In genomic region chr7:16646427-16647081, GRCh38 we compare ENCODE assay signal across 1 cellular context.
A peak's percentile ranks its signal among the peaks of the same experiment; 100 is the strongest.
TF ChIP-seq lines count a peak whose summit lies in the region.

No MANE protein-coding gene starts in this region.

TF ChIP-seq in HepG2, 621 proteins besides CTCF, POLR2A, EP300 and RAD21 (continues in another document):
- TF ChIP-seq KMT2B (CRISPR knock-in tag; IDR thresholded peaks at IDR 0.05), result 0 out of 2 replicates have a peak, but pooled peaks have one; percentile 38
- no peak for TF ChIP-seq MXI1 (IDR thresholded peaks at IDR 0.05; ENCODE audit: borderline replicate concordance, low read depth, low read length)
- no peak for TF ChIP-seq ETS1 (CRISPR knock-in tag; IDR thresholded peaks at IDR 0.05)
- TF ChIP-seq TBX2 (CRISPR knock-in tag; IDR thresholded peaks at IDR 0.05; ENCODE audit: borderline replicate concordance), result 0 out of 2 replicates have a peak, but pooled peaks have one; percentile 9
- no peak for TF ChIP-seq E2F5 (CRISPR knock-in tag; conservative IDR thresholded peaks at IDR 0.05)
- TF ChIP-seq RBM39 (IDR thresholded peaks at IDR 0.05; ENCODE audit: low read depth, low read length, poor library complexity, severe bottlenecking), result no peak
- no peak for TF ChIP-seq ZXDC (CRISPR knock-in tag; IDR thresholded peaks at IDR 0.05)
- no peak for TF ChIP-seq ZNF432 (CRISPR knock-in tag; IDR thresholded peaks at IDR 0.05; ENCODE audit: borderline replicate concordance)
- no peak for TF ChIP-seq REST (IDR thresholded peaks at IDR 0.05; ENCODE audit: borderline replicate concordance in 1 of 2, low read depth in 1 of 2, low read length in 2 of 2)
- 0 out of 2 replicates have a peak, but pooled peaks have one; percentile 4 for TF ChIP-seq EED (CRISPR knock-in tag; IDR thresholded peaks at IDR 0.05)
- TF ChIP-seq RNF2 (conservative IDR thresholded peaks at IDR 0.05; ENCODE audit: low read depth), result no peak
- TF ChIP-seq DZIP1 (CRISPR knock-in tag; IDR thresholded peaks at IDR 0.05), result no peak
- TF ChIP-seq ZSCAN21 (CRISPR knock-in tag; IDR thresholded peaks at IDR 0.05; ENCODE audit: borderline replicate concordance), result peak; percentile 8; the same call in 1 of the 2 replicates
- no peak for TF ChIP-seq MAFK (conservative IDR thresholded peaks at IDR 0.05 in 1 of 2, IDR thresholded peaks at IDR 0.05 in 1 of 2; ENCODE audit: low read length in 2 of 2)
- no peak for TF ChIP-seq HOMEZ (CRISPR knock-in tag; IDR thresholded peaks at IDR 0.05; ENCODE audit: low read depth)
- TF ChIP-seq ZNF18 (CRISPR knock-in tag; IDR thresholded peaks at IDR 0.05; ENCODE audit: insufficient replicate concordance), result no peak
- TF ChIP-seq HIVEP1 (CRISPR knock-in tag; IDR thresholded peaks at IDR 0.05), result 0 out of 2 replicates have a peak, but pooled peaks have one; percentile 1
- TF ChIP-seq ZNF546 (CRISPR knock-in tag; conservative IDR thresholded peaks at IDR 0.05), result 0 out of 2 replicates have a peak, but pooled peaks have one; percentile 15
- TF ChIP-seq RAD51 (IDR thresholded peaks at IDR 0.05; ENCODE audit: borderline replicate concordance), result no peak
- TF ChIP-seq ZNF576 (CRISPR knock-in tag; IDR thresholded peaks at IDR 0.05), result 0 out of 2 replicates have a peak, but pooled peaks have one; percentile 7
- TF ChIP-seq TAF1 (CRISPR knock-in tag; IDR thresholded peaks at IDR 0.05), result no peak
- no peak for TF ChIP-seq EZH2 (conservative IDR thresholded peaks at IDR 0.05; ENCODE audit: low read depth, low read length)
- TF ChIP-seq PHF5A (CRISPR knock-in tag; IDR thresholded peaks at IDR 0.05; ENCODE audit: low read depth, unreplicated experiment), result no peak
- no peak for TF ChIP-seq NFE2 (CRISPR knock-in tag; IDR thresholded peaks at IDR 0.05)
- TF ChIP-seq MXD1 (CRISPR knock-in tag; IDR thresholded peaks at IDR 0.05), result no peak
- TF ChIP-seq ZNF281 (CRISPR knock-in tag; IDR thresholded peaks at IDR 0.05; ENCODE audit: borderline replicate concordance), result no peak
- TF ChIP-seq ZNF839 (CRISPR knock-in tag; IDR thresholded peaks at IDR 0.05; ENCODE audit: borderline replicate concordance), result peak; percentile 6; the same call in 1 of the 2 replicates
- no peak for TF ChIP-seq FOXP4 (CRISPR knock-in tag; IDR thresholded peaks at IDR 0.05)
- no peak for TF ChIP-seq SP4 (CRISPR knock-in tag; IDR thresholded peaks at IDR 0.05)
- no peak for TF ChIP-seq BHLHE40 (IDR thresholded peaks at IDR 0.05; ENCODE audit: low read length)
- TF ChIP-seq ZNF781 (CRISPR knock-in tag; IDR thresholded peaks at IDR 0.05; ENCODE audit: borderline replicate concordance, not compliant biosample characterization), result peak; percentile 1
- TF ChIP-seq CAMTA2 (CRISPR knock-in tag; IDR thresholded peaks at IDR 0.05; ENCODE audit: borderline replicate concordance), result no peak; the same call in 1 of the 2 replicates
- 0 out of 2 replicates have a peak, but pooled peaks have one; percentile 2 for TF ChIP-seq ZNF841 (CRISPR knock-in tag; IDR thresholded peaks at IDR 0.05; ENCODE audit: borderline replicate concordance)
- TF ChIP-seq MTERF4 (CRISPR knock-in tag; IDR thresholded peaks at IDR 0.05), result no peak
